In the genomic region with DNA sequence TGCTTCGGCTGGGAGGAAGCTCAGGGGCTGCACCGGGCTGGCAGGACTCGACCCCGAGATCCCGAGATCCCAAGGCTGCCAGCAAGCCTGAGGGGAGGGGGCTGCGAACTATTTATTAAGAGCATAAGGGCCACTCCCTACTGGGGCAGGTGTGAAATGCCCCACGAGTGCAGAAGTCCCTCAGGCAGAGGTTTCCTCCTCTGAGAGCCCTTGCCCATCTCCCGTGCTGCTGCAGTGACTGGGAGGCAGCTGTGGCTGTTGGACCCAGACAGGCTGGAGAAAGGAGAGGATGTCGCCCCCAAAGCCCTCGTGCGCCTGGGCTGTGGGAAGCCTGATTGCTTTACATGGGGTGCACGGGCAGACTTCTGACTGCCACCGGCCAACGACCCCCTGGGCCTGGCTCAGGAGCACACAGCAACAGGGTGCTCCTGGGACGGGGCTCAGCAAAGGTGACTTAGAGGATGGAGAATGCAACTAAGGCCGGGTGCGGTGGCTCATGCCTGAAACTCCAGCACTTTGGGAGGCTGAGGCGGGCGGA, we compare ENCODE assay signal across 12 cellular contexts. TPM values are rescaled to one million over a fixed set of nuclear protein-coding genes. Genes with fewer than 3 reads are reported as not detected.
DNase-seq lines count a peak whose midpoint lies in the region; ATAC-seq and TF ChIP-seq lines count a peak whose summit lies in the region.
"Had no signal": no experiment of that assay in that cellular context is flagged by ENCODE, and none has a peak within 500 bp of the region (broad histone marks: within the 10 kb centered on the region; RNA-seq: fewer than 3 reads in every experiment).

No MANE protein-coding gene starts in this region.

- no peak for TF ChIP-seq CTCF in GM23338 (conservative IDR thresholded peaks at IDR 0.05; ENCODE audit: low read depth in 2 of 2)

- no peaks in the 10 kb centered on the region for H3K27me3 Mint-ChIP-seq in CD8-positive, alpha-beta memory T cell
- peaks cover 6% of the 10 kb centered on the region for H3K27me3 Mint-ChIP-seq in GM23338 (ENCODE audit: insufficient read depth, low read depth, poor library complexity)
- H3K27me3 Mint-ChIP-seq in activated naive CD4-positive, alpha-beta T cell treated with anti-CD3 and anti-CD28 coated beads for 36 hours (ENCODE audit: low read depth): no peaks in the 10 kb centered on the region
- no peaks in the 10 kb centered on the region for H3K27me3 Mint-ChIP-seq in natural killer cell treated with Interleukin-12 subunit alpha and Interleukin-12 subunit beta and Interleukin-15 and Interleukin-18, amount 100 ng/mL, for 72 hours

- H2AFZ ChIP-seq in GM23338: no peak overlapping the region

- no peak for DNase-seq in CD8-positive, alpha-beta memory T cell
- DNase-seq in GM23338 (ENCODE audit: low spot score) (no peak), DMS 273 (lab: John Stamatoyannopoulos, UW; ENCODE audit: unreplicated experiment) (no peak), SHP77 treated with DMSO at 0.1 percent for 48 hours (lab: John Stamatoyannopoulos, UW) (no peak), amygdala (lab: John Stamatoyannopoulos, UW) (no peak)
- no peak for DNase-seq in activated naive CD4-positive, alpha-beta T cell treated with anti-CD3 and anti-CD28 coated beads for 36 hours
- DNase-seq in natural killer cell treated with Interleukin-12 subunit alpha and Interleukin-12 subunit beta and Interleukin-15 and Interleukin-18, amount 100 ng/mL, for 72 hours (ENCODE audit: low spot score): no peak
- DNase-seq: dermis blood vessel endothelial cell, GDM1, T1000 had no signal

- peaks cover 71 to 84% (median 83%) of the 10 kb centered on the region in 3 donors for H3K4me1 Mint-ChIP-seq in CD8-positive, alpha-beta memory T cell
- H3K4me1 Mint-ChIP-seq in GM23338: peaks cover 3% of the 10 kb centered on the region; the same call in 2 of the 3 replicates
- peaks cover 96% of the 10 kb centered on the region for H3K4me1 Mint-ChIP-seq in activated naive CD4-positive, alpha-beta T cell treated with anti-CD3 and anti-CD28 coated beads for 36 hours (ENCODE audit: low read depth)
- H3K4me1 Mint-ChIP-seq in natural killer cell treated with Interleukin-12 subunit alpha and Interleukin-12 subunit beta and Interleukin-15 and Interleukin-18, amount 100 ng/mL, for 72 hours (ENCODE audit: low read depth in 2 of 2): peaks cover 20 to 25% of the 10 kb centered on the region in 2 donors

- H3K9me2 ChIP-seq in GM23338 (ENCODE audit: insufficient read depth): no peaks in the 10 kb centered on the region

- CTCF ChIA-PET in CD8-positive, alpha-beta memory T cell (lab: Charles Lee): interaction anchor here (0.6 to 4.7 kb wide), 6 partner anchors 9 to 41 kb away, joined by 3 to 24 read pairs (median 5); a partner anchor contains a TSS
- CTCF ChIA-PET in activated naive CD4-positive, alpha-beta T cell treated with anti-CD3 and anti-CD28 coated beads for 36 hours (lab: Charles Lee): interaction anchor here (0.7 to 1.0 kb wide), 2 partner anchors 9 to 28 kb away, joined by 3 read pairs; no protein-coding TSS in a partner anchor

- H3K9me3 Mint-ChIP-seq in CD8-positive, alpha-beta memory T cell: no peaks in the 10 kb centered on the region
- H3K9me3 Mint-ChIP-seq in GM23338: no peaks in the 10 kb centered on the region
- no peaks in the 10 kb centered on the region for H3K9me3 Mint-ChIP-seq in activated naive CD4-positive, alpha-beta T cell treated with anti-CD3 and anti-CD28 coated beads for 36 hours
- H3K9me3 Mint-ChIP-seq in natural killer cell treated with Interleukin-12 subunit alpha and Interleukin-12 subunit beta and Interleukin-15 and Interleukin-18, amount 100 ng/mL, for 72 hours: no peaks in the 10 kb centered on the region
- H3K9me3 Mint-ChIP-seq: nephron progenitor cell had no signal

- H3K27ac Mint-ChIP-seq in CD8-positive, alpha-beta memory T cell: peak overlapping the region; percentile 94 to 99 (median 98)
- H3K27ac Mint-ChIP-seq in GM23338: no peak overlapping the region
- peak overlapping the region; percentile 99 for H3K27ac Mint-ChIP-seq in activated naive CD4-positive, alpha-beta T cell treated with anti-CD3 and anti-CD28 coated beads for 36 hours
- H3K27ac Mint-ChIP-seq in natural killer cell treated with Interleukin-12 subunit alpha and Interleukin-12 subunit beta and Interleukin-15 and Interleukin-18, amount 100 ng/mL, for 72 hours: peak overlapping the region; percentile 80 to 89

- no peaks in the 10 kb centered on the region for H3F3A ChIP-seq in GM23338 (replicated peaks; ENCODE audit: low read depth)

- H3K4me2 ChIP-seq in GM23338: no peak overlapping the region

- POLR2A ChIA-PET in CD8-positive, alpha-beta memory T cell (lab: Charles Lee): interaction anchor here (0.6 to 1.6 kb wide), 9 partner anchors 9 to 369 kb away, joined by 3 to 9 read pairs (median 3); a partner anchor contains a TSS

- H3K36me3 Mint-ChIP-seq in CD8-positive, alpha-beta memory T cell: peaks cover 0 to 55% (median 13%) of the 10 kb centered on the region in 3 donors
- H3K36me3 Mint-ChIP-seq in GM23338 (ENCODE audit: low read depth): no peaks in the 10 kb centered on the region
- peaks cover 68% of the 10 kb centered on the region for H3K36me3 Mint-ChIP-seq in activated naive CD4-positive, alpha-beta T cell treated with anti-CD3 and anti-CD28 coated beads for 36 hours (ENCODE audit: low read depth)
- H3K36me3 Mint-ChIP-seq in natural killer cell treated with Interleukin-12 subunit alpha and Interleukin-12 subunit beta and Interleukin-15 and Interleukin-18, amount 100 ng/mL, for 72 hours: no peaks in the 10 kb centered on the region

- no peaks in the 10 kb centered on the region for H3K27me3 ChIP-seq in CD8-positive, alpha-beta memory T cell (ENCODE audit: insufficient read depth, low read length, poor library complexity, severe bottlenecking)
- H3K27me3 ChIP-seq in GM23338 (ENCODE audit: insufficient read depth): no peaks in the 10 kb centered on the region

- intact Hi-C loops in activated naive CD4-positive, alpha-beta T cell treated with anti-CD3 and anti-CD28 coated beads for 36 hours (cut with micrococcal nuclease): loop anchor here (1.0 to 2.0 kb wide), 11 partner anchors 14 to 370 kb away; a partner anchor contains a TSS

- H3K4me1 ChIP-seq in CD8-positive, alpha-beta memory T cell (ENCODE audit: insufficient read depth, low read length): peaks cover 86% of the 10 kb centered on the region
- no peaks in the 10 kb centered on the region for H3K4me1 ChIP-seq in GM23338 (ENCODE audit: insufficient read depth)

- H3K4me3 Mint-ChIP-seq in CD8-positive, alpha-beta memory T cell: peak overlapping the region; percentile 46 to 92 (median 77)
- H3K4me3 Mint-ChIP-seq in GM23338: no peak overlapping the region
- no peak overlapping the region for H3K4me3 Mint-ChIP-seq in activated naive CD4-positive, alpha-beta T cell treated with anti-CD3 and anti-CD28 coated beads for 36 hours
- peak overlapping the region; percentile 81 for H3K4me3 Mint-ChIP-seq in natural killer cell treated with Interleukin-12 subunit alpha and Interleukin-12 subunit beta and Interleukin-15 and Interleukin-18, amount 100 ng/mL, for 72 hours

- no peaks in the 10 kb centered on the region for H3K79me2 ChIP-seq in GM23338 (replicated peaks; ENCODE audit: insufficient read depth)

- H3K9me3 ChIP-seq in CD8-positive, alpha-beta memory T cell (ENCODE audit: low read length): no peaks in the 10 kb centered on the region

- no peaks in the 10 kb centered on the region for H4K20me1 ChIP-seq in GM23338 (replicated peaks; ENCODE audit: insufficient read depth)

- H3K36me3 ChIP-seq in CD8-positive, alpha-beta memory T cell (ENCODE audit: insufficient read depth, low read length): peaks cover 20% of the 10 kb centered on the region
- H3K36me3 ChIP-seq in GM23338 (ENCODE audit: insufficient read depth): no peaks in the 10 kb centered on the region

- ATAC-seq in GM23338: peak; percentile 36; the same call in 2 of the 3 replicates
- ATAC-seq in natural killer cell treated with Interleukin-12 subunit alpha and Interleukin-12 subunit beta and Interleukin-15 and Interleukin-18, amount 100 ng/mL, for 72 hours: peak in 1 of 2 donors; percentile 34
- ATAC-seq: HCT116 had no signal

- peak overlapping the region; percentile 54 for H3K4me3 ChIP-seq in CD8-positive, alpha-beta memory T cell (ENCODE audit: low read length)
- H3K4me3 ChIP-seq in GM23338: no peak overlapping the region

- H3K27ac ChIP-seq in CD8-positive, alpha-beta memory T cell (ENCODE audit: low read depth, low read length): peak overlapping the region; percentile 52
- H3K27ac ChIP-seq in GM23338 (ENCODE audit: low read depth): no peak overlapping the region

TF ChIP-seq in GM23338, 12 proteins besides CTCF, POLR2A, EP300 and RAD21 (continues in another document):
- TF ChIP-seq STAT1 (IDR thresholded peaks at IDR 0.05; ENCODE audit: unreplicated experiment) (no peak), JUNB (IDR thresholded peaks at IDR 0.05; ENCODE audit: unreplicated experiment) (no peak)

RNA-seq across cellular contexts. Expression of a gene that starts 39.8 kb away (rescaled TPM):
- 100 to 1,000 TPM; 127 to 130 TPM for total RNA-seq in CD8-positive, alpha-beta memory T cell
- 182 TPM for polyA plus RNA-seq in CD8-positive, alpha-beta memory T cell
- 16.8 and 18.4 TPM in 2 replicates for total RNA-seq in GM23338 (2014; rRNA removed; shearing (Covaris generic))
- polyA plus RNA-seq in GM23338 (2016; fragmentation: Nextera tagmentation; extraction: Ambion mirVana): 26.8 and 27.5 TPM in 2 replicates
- total RNA-seq in activated naive CD4-positive, alpha-beta T cell treated with anti-CD3 and anti-CD28 coated beads for 36 hours: 100 to 1,000 TPM; 234 to 240 TPM
- total RNA-seq in natural killer cell treated with Interleukin-12 subunit alpha and Interleukin-12 subunit beta and Interleukin-15 and Interleukin-18, amount 100 ng/mL, for 72 hours: 10 to 100 TPM; 23.0 to 26.1 TPM

Comparison
In these comparisons a context has a peak if more than half of its experiments do, and no peak if none do; other contexts are left out.
1. H3K4me3 Mint-ChIP-seq: peak in CD8-positive, alpha-beta memory T cell (7 of 7) and natural killer cell treated with Interleukin-12 subunit alpha and Interleukin-12 subunit beta and Interleukin-15 and Interleukin-18, amount 100 ng/mL, for 72 hours (single experiment); none in GM23338 (single experiment) and activated naive CD4-positive, alpha-beta T cell treated with anti-CD3 and anti-CD28 coated beads for 36 hours (single experiment).